12 cellular contexts compared by ENCODE assay signal in genomic region chr21:38291875-38292274, GRCh38.
"Had no signal": no experiment of that assay in that cellular context is flagged by ENCODE, and none has a peak within 500 bp of the region (broad histone marks: within the 10 kb centered on the region; RNA-seq: fewer than 3 reads in every experiment).

No MANE protein-coding gene starts in this region.

- ATAC-seq: activated CD4-positive, alpha-beta T cell treated with anti-CD3 and anti-CD28 coated beads for 36 hours; activated CD8-positive, alpha-beta T cell treated with anti-CD3 and anti-CD28 coated beads for 36 hours had no signal

- H3K4me3 ChIP-seq: left ventricle myocardium inferior, tibial artery, vagina had no signal

- H3K27ac ChIP-seq: left ventricle myocardium inferior, tibial artery, vagina, VCaP had no signal

- DNase-seq: activated CD4-positive, alpha-beta T cell treated with anti-CD3 and anti-CD28 coated beads for 36 hours; activated CD8-positive, alpha-beta T cell treated with anti-CD3 and anti-CD28 coated beads for 36 hours; activated naive CD4-positive, alpha-beta T cell; effector memory CD4-positive, alpha-beta T cell; glutamatergic neuron; left ventricle myocardium inferior; mesendoderm; nephron progenitor cell; T-helper 9 cell; tibial artery had no signal

- H3K9me3 ChIP-seq: left ventricle myocardium inferior, tibial artery, vagina had no signal

- H3K27me3 ChIP-seq: tibial artery, vagina had no signal

- H3K36me3 ChIP-seq: left ventricle myocardium inferior, tibial artery, vagina had no signal
